In the genomic region with DNA sequence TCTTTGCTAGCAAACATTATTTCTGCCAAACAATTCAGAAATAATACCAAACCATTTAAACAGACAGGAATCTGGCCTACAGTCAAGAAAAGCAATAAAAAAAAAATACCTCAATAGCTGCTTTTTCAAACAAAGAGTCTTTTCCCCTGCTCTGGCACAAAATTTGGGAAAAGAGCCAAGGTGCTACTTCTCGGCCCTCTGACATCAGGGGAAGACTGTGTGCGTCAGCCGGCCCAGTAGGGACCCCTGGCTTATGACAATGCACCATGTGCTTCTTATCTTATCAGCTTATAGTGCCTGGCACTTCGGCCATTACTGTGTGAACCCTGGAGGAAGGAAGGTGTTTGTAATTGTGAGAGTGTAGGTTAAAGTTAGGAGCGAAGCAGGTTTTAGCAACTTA, we compare ENCODE assay signal across 10 cellular contexts.
DNase-seq lines count a peak whose midpoint lies in the region; ATAC-seq lines count a peak whose summit lies in the region.
"Had no signal": no experiment of that assay in that cellular context is flagged by ENCODE, and none has a peak within 500 bp of the region (broad histone marks: within the 10 kb centered on the region; RNA-seq: fewer than 3 reads in every experiment).

No MANE protein-coding gene starts in this region.

- intact Hi-C loops in left cardiac atrium (cut with DNase I): no loop called here

- peak; percentile 84 to 88 for ATAC-seq in left cardiac atrium
- ATAC-seq in GM21390 (IDR thresholded peaks at IDR 0.05; ENCODE audit: unreplicated experiment): no peak
- ATAC-seq: stimulated activated naive CD8-positive, alpha-beta T cell treated with anti-CD3 and anti-CD28 coated beads, Interleukin-15, Interleukin-2, amounts not matched to agents 100 U/mL and 50 U/mL, for 24 hours had no signal

- DNase-seq in H4 (ENCODE audit: low spot score) (peak; percentile 5), amniotic epithelial cell (ENCODE audit: low read depth) (peak; percentile 54), left cardiac atrium (peak; percentile 70), putamen (ENCODE audit: low spot score) (peak; percentile 26), iPS-NIHi7 (ENCODE audit: extremely low spot score) (no peak), activated gamma-delta T cell treated with Interleukin-2 at 50 U/mL for 16 hours (no peak)
- DNase-seq in stimulated activated CD8-positive, alpha-beta memory T cell treated with anti-CD3 and anti-CD28 coated beads, Interleukin-4, amount 100 ng/mL, for 48 hours: no peak
- DNase-seq: NCI-H526; stimulated activated naive CD8-positive, alpha-beta T cell treated with anti-CD3 and anti-CD28 coated beads, Interleukin-15, Interleukin-2, amounts not matched to agents 100 U/mL and 50 U/mL, for 24 hours had no signal

Comparison
In these comparisons a context has a peak if more than half of its experiments do, and no peak if none do; other contexts are left out.
1. DNase-seq: peak in H4 (single experiment), amniotic epithelial cell (single experiment), left cardiac atrium (single experiment) and putamen (single experiment); none in iPS-NIHi7 (single experiment), stimulated activated CD8-positive, alpha-beta memory T cell treated with anti-CD3 and anti-CD28 coated beads, Interleukin-4, amount 100 ng/mL, for 48 hours (single experiment) and activated gamma-delta T cell treated with Interleukin-2 at 50 U/mL for 16 hours (single experiment).